In the genomic region with DNA sequence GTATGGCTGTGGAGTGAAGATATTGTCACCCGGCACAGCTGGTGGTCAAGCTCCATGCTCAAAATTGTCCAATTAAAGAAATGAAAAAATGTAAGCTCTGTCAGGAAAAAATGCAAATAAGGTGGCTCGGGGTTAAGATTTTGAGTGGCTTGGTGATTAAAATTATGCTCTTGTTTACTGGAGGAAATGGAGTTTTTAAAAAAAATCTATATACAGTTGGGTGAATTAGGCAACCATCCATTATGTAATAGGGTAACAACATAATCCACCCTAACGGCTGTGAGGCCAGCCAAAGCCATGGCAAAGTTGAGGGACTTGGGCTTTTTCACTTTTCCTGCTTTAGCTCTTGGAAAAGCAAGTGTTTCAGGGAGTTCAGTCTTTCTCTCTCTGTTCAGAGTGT, we compare ENCODE assay signal across 25 cellular contexts.
"Had no signal": no experiment of that assay in that cellular context is flagged by ENCODE, and none has a peak within 500 bp of the region (broad histone marks: within the 10 kb centered on the region; RNA-seq: fewer than 3 reads in every experiment).

No MANE protein-coding gene starts in this region.

- H3K27me3 Mint-ChIP-seq: activated CD4-positive, alpha-beta T cell treated with anti-CD3 and anti-CD28 coated beads for 36 hours; T-helper 17 cell had no signal

- H3K27me3 ChIP-seq: adrenal gland, MG63 had no signal

- DNase-seq: activated CD4-positive, alpha-beta T cell treated with anti-CD3 and anti-CD28 coated beads for 36 hours; activated CD4-positive, CD25-positive, alpha-beta regulatory T cell; activated CD8-positive, alpha-beta memory T cell treated with anti-CD3 and anti-CD28 coated beads, Interleukin-2, amount 50 U/mL, for 4 hours; activated CD8-positive, alpha-beta T cell treated with anti-CD3 and anti-CD28 coated beads for 36 hours; activated gamma-delta T cell treated with Interleukin-2 at 50 U/mL for 16 hours; activated naive CD4-positive, alpha-beta T cell treated with anti-CD3 and anti-CD28 coated beads, Interleukin-2, amount 50 U/mL, for 16 hours; activated naive CD8-positive, alpha-beta T cell treated with anti-CD3 and anti-CD28 coated beads, Interleukin-2, amount 10 ng/mL, durations not matched to agents 7 days and 5 days; activated T-cell treated with anti-CD3 and anti-CD28 coated beads, Interleukin-2, amount 50 U/mL, for 72 hours; adrenal gland; anterior cingulate cortex; MG63; NCI-H1092 treated with DMSO at 0.1 percent for 48 hours; NCI-H1417 treated with DMSO at 0.1 percent for 48 hours; NCI-H1694; NCI-H2029; NCI-H2107; NCI-H2171 treated with DMSO at 0.1 percent for 48 hours; NCI-H226; NCI-H526; NCI-H774; SHP77; T-helper 17 cell; T-helper 9 cell had no signal

- H3K4me1 Mint-ChIP-seq: activated CD4-positive, alpha-beta T cell treated with anti-CD3 and anti-CD28 coated beads for 36 hours; activated naive CD8-positive, alpha-beta T cell treated with anti-CD3 and anti-CD28 coated beads, Interleukin-2, amount 10 ng/mL, durations not matched to agents 7 days and 5 days; T-helper 17 cell had no signal

- H3K4me3 ChIP-seq: adrenal gland, MG63 had no signal

- ATAC-seq: activated CD4-positive, alpha-beta T cell treated with anti-CD3 and anti-CD28 coated beads for 36 hours; activated CD8-positive, alpha-beta T cell treated with anti-CD3 and anti-CD28 coated beads for 36 hours; activated T-cell treated with anti-CD3 and anti-CD28 coated beads, Interleukin-2, amount 50 U/mL, for 72 hours; T-helper 17 cell had no signal

- H3K27ac Mint-ChIP-seq: activated CD4-positive, alpha-beta T cell treated with anti-CD3 and anti-CD28 coated beads for 36 hours; activated CD8-positive, alpha-beta T cell treated with anti-CD3 and anti-CD28 coated beads for 36 hours; activated naive CD8-positive, alpha-beta T cell treated with anti-CD3 and anti-CD28 coated beads, Interleukin-2, amount 10 ng/mL, durations not matched to agents 7 days and 5 days; activated T-cell treated with anti-CD3 and anti-CD28 coated beads, Interleukin-2, amount 50 U/mL, for 72 hours; activated T-helper 2 cell treated with anti-CD3 and anti-CD28 coated beads, Interferon-gamma antibody, Interleukin-2, Interleukin-4, amounts not matched to agents 10 μg/mL and 5 μg/mL and 100 μg/mL, durations not matched to agents 14 hours and 24 hours and 36 hours; T-helper 17 cell had no signal

- H3K9me3 ChIP-seq: adrenal gland, MG63 had no signal

- H3K9me3 Mint-ChIP-seq: activated CD8-positive, alpha-beta T cell treated with anti-CD3 and anti-CD28 coated beads for 36 hours; activated naive CD8-positive, alpha-beta T cell treated with anti-CD3 and anti-CD28 coated beads, Interleukin-2, amount 10 ng/mL, durations not matched to agents 7 days and 5 days; activated T-cell treated with anti-CD3 and anti-CD28 coated beads, Interleukin-2, amount 50 U/mL, for 72 hours; activated T-helper 2 cell treated with anti-CD3 and anti-CD28 coated beads, Interferon-gamma antibody, Interleukin-2, Interleukin-4, amounts not matched to agents 10 μg/mL and 5 μg/mL and 100 μg/mL, durations not matched to agents 14 hours and 24 hours and 36 hours had no signal

- H3K4me3 Mint-ChIP-seq: activated CD4-positive, alpha-beta T cell treated with anti-CD3 and anti-CD28 coated beads for 36 hours; activated CD8-positive, alpha-beta T cell treated with anti-CD3 and anti-CD28 coated beads for 36 hours; activated naive CD8-positive, alpha-beta T cell treated with anti-CD3 and anti-CD28 coated beads, Interleukin-2, amount 10 ng/mL, durations not matched to agents 7 days and 5 days; activated T-cell treated with anti-CD3 and anti-CD28 coated beads, Interleukin-2, amount 50 U/mL, for 72 hours; T-helper 17 cell had no signal

- H3K36me3 Mint-ChIP-seq: activated naive CD8-positive, alpha-beta T cell treated with anti-CD3 and anti-CD28 coated beads, Interleukin-2, amount 10 ng/mL, durations not matched to agents 7 days and 5 days had no signal

- H3K36me3 ChIP-seq: adrenal gland, MG63 had no signal

- H3K4me1 ChIP-seq: adrenal gland had no signal

- H3K27ac ChIP-seq: adrenal gland, VCaP had no signal
